ENCODE assay signal across 1 cellular context in the genomic region with DNA sequence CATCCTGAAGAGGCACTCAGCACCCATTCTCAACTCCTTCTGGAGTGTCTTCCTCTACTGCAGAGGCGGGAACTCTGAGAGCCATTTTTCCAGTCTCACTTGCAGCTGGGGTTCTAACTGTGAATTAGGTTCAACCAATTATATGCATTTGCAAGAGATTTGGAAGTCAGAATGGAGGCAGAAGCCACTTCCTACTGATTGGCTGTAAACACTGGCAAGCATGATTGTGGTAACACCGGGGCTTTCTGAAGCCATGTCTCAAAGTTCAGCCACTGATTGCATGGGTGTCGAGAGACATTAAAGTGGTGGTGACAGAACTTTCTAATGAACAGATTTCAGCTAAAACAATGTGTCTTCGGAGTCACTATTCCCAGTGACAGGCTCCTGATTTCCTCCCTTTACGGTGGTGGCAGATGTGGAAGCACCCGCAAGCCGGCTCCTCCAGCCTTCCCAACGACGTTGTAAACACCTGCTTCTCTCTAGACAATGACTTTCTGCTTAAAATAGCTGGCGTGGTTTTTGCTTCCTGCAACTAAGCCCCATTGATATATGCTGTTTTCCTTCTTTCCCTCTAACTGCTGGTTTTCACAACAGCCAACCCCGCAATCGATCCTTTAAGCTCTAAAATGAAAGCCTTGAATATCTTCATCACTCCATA.
TF ChIP-seq lines count a peak whose summit lies in the region.

No MANE protein-coding gene starts in this region.

TF ChIP-seq in HepG2, 621 proteins besides CTCF, POLR2A, EP300 and RAD21 (continued from another document and continues in another):
- no peak for TF ChIP-seq FOXA1 (IDR thresholded peaks at IDR 0.05)
- no peak for TF ChIP-seq FOXA1 (CRISPR knock-in tag; IDR thresholded peaks at IDR 0.05)
- TF ChIP-seq SOX5 (CRISPR knock-in tag; IDR thresholded peaks at IDR 0.05; ENCODE audit: borderline replicate concordance) = peak; percentile 35; the same call in 1 of the 2 replicates
- peak; percentile 61 for TF ChIP-seq FOXA3 (CRISPR knock-in tag; IDR thresholded peaks at IDR 0.05)
- TF ChIP-seq ZNF710 (CRISPR knock-in tag; IDR thresholded peaks at IDR 0.05; ENCODE audit: borderline replicate concordance) = 0 out of 2 replicates have a peak, but pooled peaks have one; percentile 42
- 0 out of 2 replicates have a peak, but pooled peaks have one; percentile 19 for TF ChIP-seq NCOA2 (CRISPR knock-in tag; IDR thresholded peaks at IDR 0.05)
- TF ChIP-seq, protein P1, sequence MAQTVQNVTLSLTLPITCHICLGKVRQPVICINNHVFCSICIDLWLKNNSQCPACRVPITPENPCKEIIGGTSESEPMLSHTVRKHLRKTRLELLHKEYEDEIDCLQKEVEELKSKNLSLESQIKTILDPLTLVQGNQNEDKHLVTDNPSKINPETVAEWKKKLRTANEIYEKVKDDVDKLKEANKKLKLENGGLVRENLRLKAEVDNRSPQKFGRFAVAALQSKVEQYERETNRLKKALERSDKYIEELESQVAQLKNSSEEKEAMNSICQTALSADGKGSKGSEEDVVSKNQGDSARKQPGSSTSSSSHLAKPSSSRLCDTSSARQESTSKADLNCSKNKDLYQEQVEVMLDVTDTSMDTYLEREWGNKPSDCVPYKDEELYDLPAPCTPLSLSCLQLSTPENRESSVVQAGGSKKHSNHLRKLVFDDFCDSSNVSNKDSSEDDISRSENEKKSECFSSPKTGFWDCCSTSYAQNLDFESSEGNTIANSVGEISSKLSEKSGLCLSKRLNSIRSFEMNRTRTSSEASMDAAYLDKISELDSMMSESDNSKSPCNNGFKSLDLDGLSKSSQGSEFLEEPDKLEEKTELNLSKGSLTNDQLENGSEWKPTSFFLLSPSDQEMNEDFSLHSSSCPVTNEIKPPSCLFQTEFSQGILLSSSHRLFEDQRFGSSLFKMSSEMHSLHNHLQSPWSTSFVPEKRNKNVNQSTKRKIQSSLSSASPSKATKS (CRISPR knock-in tag; IDR thresholded peaks at IDR 0.05) = 0 out of 2 replicates have a peak, but pooled peaks have one; percentile 28
- TF ChIP-seq SIN3B (IDR thresholded peaks at IDR 0.05; ENCODE audit: low read length) = no peak
- TF ChIP-seq MIXL1 (CRISPR knock-in tag; IDR thresholded peaks at IDR 0.05) = 0 out of 2 replicates have a peak, but pooled peaks have one; percentile 27
- TF ChIP-seq, protein P2, sequence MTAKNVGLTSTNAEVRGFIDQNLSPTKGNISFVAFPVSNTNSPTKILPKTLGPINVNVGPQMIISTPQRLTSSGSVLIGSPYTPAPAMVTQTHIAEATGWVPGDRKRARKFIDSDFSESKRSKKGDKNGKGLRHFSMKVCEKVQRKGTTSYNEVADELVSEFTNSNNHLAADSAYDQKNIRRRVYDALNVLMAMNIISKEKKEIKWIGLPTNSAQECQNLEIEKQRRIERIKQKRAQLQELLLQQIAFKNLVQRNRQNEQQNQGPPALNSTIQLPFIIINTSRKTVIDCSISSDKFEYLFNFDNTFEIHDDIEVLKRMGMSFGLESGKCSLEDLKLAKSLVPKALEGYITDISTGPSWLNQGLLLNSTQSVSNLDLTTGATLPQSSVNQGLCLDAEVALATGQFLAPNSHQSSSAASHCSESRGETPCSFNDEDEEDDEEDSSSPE (CRISPR knock-in tag; IDR thresholded peaks at IDR 0.05) = peak; percentile 33; the same call in 1 of the 2 replicates
- TF ChIP-seq GFI1 (CRISPR knock-in tag; IDR thresholded peaks at IDR 0.05; ENCODE audit: borderline replicate concordance) = peak; percentile 51; the same call in 1 of the 2 replicates
- TF ChIP-seq HMGXB3 (CRISPR knock-in tag; IDR thresholded peaks at IDR 0.05; ENCODE audit: borderline replicate concordance) = no peak
- TF ChIP-seq CEBPG (CRISPR knock-in tag; IDR thresholded peaks at IDR 0.05) = peak; percentile 49; the same call in 1 of the 2 replicates
- 0 out of 2 replicates have a peak, but pooled peaks have one; percentile 17 for TF ChIP-seq RARA (CRISPR knock-in tag; IDR thresholded peaks at IDR 0.05)
- no peak; the same call in 1 of the 2 replicates for TF ChIP-seq POGZ (CRISPR knock-in tag; IDR thresholded peaks at IDR 0.05)
- TF ChIP-seq SALL1 (CRISPR knock-in tag; IDR thresholded peaks at IDR 0.05) = peak; percentile 40; the same call in 1 of the 2 replicates
- 0 out of 2 replicates have a peak, but pooled peaks have one; percentile 30 for TF ChIP-seq ZFP91 (CRISPR knock-in tag; IDR thresholded peaks at IDR 0.05; ENCODE audit: borderline replicate concordance)
- TF ChIP-seq ZNF317 (CRISPR knock-in tag; IDR thresholded peaks at IDR 0.05) = peak; percentile 39; the same call in 1 of the 2 replicates
- TF ChIP-seq, protein P3, sequence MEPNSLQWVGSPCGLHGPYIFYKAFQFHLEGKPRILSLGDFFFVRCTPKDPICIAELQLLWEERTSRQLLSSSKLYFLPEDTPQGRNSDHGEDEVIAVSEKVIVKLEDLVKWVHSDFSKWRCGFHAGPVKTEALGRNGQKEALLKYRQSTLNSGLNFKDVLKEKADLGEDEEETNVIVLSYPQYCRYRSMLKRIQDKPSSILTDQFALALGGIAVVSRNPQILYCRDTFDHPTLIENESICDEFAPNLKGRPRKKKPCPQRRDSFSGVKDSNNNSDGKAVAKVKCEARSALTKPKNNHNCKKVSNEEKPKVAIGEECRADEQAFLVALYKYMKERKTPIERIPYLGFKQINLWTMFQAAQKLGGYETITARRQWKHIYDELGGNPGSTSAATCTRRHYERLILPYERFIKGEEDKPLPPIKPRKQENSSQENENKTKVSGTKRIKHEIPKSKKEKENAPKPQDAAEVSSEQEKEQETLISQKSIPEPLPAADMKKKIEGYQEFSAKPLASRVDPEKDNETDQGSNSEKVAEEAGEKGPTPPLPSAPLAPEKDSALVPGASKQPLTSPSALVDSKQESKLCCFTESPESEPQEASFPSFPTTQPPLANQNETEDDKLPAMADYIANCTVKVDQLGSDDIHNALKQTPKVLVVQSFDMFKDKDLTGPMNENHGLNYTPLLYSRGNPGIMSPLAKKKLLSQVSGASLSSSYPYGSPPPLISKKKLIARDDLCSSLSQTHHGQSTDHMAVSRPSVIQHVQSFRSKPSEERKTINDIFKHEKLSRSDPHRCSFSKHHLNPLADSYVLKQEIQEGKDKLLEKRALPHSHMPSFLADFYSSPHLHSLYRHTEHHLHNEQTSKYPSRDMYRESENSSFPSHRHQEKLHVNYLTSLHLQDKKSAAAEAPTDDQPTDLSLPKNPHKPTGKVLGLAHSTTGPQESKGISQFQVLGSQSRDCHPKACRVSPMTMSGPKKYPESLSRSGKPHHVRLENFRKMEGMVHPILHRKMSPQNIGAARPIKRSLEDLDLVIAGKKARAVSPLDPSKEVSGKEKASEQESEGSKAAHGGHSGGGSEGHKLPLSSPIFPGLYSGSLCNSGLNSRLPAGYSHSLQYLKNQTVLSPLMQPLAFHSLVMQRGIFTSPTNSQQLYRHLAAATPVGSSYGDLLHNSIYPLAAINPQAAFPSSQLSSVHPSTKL (CRISPR knock-in tag; IDR thresholded peaks at IDR 0.05) = peak; percentile 21; the same call in 1 of the 2 replicates
- TF ChIP-seq HDAC2 (CRISPR knock-in tag; IDR thresholded peaks at IDR 0.05) = 0 out of 2 replicates have a peak, but pooled peaks have one; percentile 11
- TF ChIP-seq, protein P4, sequence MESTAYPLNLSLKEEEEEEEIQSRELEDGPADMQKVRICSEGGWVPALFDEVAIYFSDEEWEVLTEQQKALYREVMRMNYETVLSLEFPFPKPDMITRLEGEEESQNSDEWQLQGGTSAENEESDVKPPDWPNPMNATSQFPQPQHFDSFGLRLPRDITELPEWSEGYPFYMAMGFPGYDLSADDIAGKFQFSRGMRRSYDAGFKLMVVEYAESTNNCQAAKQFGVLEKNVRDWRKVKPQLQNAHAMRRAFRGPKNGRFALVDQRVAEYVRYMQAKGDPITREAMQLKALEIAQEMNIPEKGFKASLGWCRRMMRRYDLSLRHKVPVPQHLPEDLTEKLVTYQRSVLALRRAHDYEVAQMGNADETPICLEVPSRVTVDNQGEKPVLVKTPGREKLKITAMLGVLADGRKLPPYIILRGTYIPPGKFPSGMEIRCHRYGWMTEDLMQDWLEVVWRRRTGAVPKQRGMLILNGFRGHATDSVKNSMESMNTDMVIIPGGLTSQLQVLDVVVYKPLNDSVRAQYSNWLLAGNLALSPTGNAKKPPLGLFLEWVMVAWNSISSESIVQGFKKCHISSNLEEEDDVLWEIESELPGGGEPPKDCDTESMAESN (CRISPR knock-in tag; conservative IDR thresholded peaks at IDR 0.05) = 0 out of 2 replicates have a peak, but pooled peaks have one; percentile 22
- peak; percentile 9; the same call in 1 of the 2 replicates for TF ChIP-seq MED1 (CRISPR knock-in tag; IDR thresholded peaks at IDR 0.05)
- no peak for TF ChIP-seq SOX13 (IDR thresholded peaks at IDR 0.05)
- TF ChIP-seq SOX13 (CRISPR knock-in tag; conservative IDR thresholded peaks at IDR 0.05 in 1 of 2, IDR thresholded peaks at IDR 0.05 in 1 of 2) = 0 out of 4 replicates have a peak, but pooled peaks of 1 of the 2 experiments have one; percentile 29
- TF ChIP-seq CAMTA2 (CRISPR knock-in tag; IDR thresholded peaks at IDR 0.05; ENCODE audit: borderline replicate concordance) = no peak
- 0 out of 2 replicates have a peak, but pooled peaks have one; percentile 23 for TF ChIP-seq SPEN (CRISPR knock-in tag; IDR thresholded peaks at IDR 0.05; ENCODE audit: low read depth)
- peak; percentile 21; the same call in 1 of the 2 replicates for TF ChIP-seq ERF (CRISPR knock-in tag; IDR thresholded peaks at IDR 0.05)
- TF ChIP-seq TBX2 (CRISPR knock-in tag; IDR thresholded peaks at IDR 0.05; ENCODE audit: borderline replicate concordance) = peak; percentile 39; the same call in 1 of the 2 replicates
- peak; percentile 36; the same call in 1 of the 2 replicates for TF ChIP-seq CEBPB (IDR thresholded peaks at IDR 0.05; ENCODE audit: borderline replicate concordance, low read depth, low read length)
- peak; percentile 66 for TF ChIP-seq NFYB (CRISPR knock-in tag; IDR thresholded peaks at IDR 0.05)
- TF ChIP-seq NFKB2 (CRISPR knock-in tag; IDR thresholded peaks at IDR 0.05; ENCODE audit: borderline replicate concordance) = no peak
- TF ChIP-seq NBN (conservative IDR thresholded peaks at IDR 0.05) = no peak
- peak; percentile 8; the same call in 1 of the 2 replicates for TF ChIP-seq FOXK1 (CRISPR knock-in tag; IDR thresholded peaks at IDR 0.05; ENCODE audit: borderline replicate concordance, low read depth)
